Comparison of ENCODE assay signal across 19 cellular contexts in the genomic region with DNA sequence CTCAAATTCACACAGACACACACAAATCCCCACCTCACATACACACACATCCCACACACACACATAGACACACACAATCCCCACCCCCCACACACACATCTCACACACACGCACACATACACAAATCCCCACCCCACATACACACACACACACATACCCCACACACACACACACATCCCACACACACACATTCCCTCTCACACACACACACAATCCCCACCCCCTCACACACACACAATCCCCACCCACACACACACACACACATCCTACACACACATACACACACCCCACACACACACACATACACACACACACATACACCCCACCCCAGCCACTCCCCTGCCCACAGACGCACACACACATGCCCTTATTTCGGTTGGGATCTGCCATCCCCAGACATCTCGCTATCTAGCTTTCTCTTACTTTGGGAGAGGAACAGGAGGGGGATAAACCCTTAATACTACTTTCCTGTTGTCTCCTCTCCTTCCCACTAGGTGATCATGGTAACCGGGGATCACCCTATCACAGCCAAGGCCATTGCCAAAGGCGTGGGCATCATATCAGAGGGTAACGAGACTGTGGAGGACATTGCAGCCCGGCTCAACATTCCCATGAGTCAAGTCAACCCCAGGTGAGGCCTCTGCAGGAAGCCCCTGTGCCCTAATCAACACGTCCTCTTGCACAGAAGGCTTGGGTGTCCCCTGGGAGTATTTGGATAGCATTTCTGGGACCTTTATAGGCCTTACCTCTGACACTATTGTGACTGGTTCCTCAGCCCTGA. TPM values are rescaled to one million over a fixed set of nuclear protein-coding genes. Genes with fewer than 3 reads are reported as not detected.
DNase-seq lines count a peak whose midpoint lies in the region; ATAC-seq, FAIRE-seq and TF ChIP-seq lines count a peak whose summit lies in the region.
"Had no signal": no experiment of that assay in that cellular context is flagged by ENCODE, and none has a peak within 500 bp of the region (broad histone marks: within the 10 kb centered on the region; RNA-seq: fewer than 3 reads in every experiment).

No MANE protein-coding gene starts in this region.

- H3K4me1 ChIP-seq in IMR-90 (ENCODE audit: control insufficient read depth, insufficient read depth, low read length) (no peaks in the 10 kb centered on the region), K562 (replicated peaks in 1 of 2; ENCODE audit: control insufficient read depth in 2 of 2, insufficient read depth in 2 of 2, low read length in 2 of 2) (no peaks in the 10 kb centered on the region), kidney (ENCODE audit: control insufficient read depth in 1 of 2, insufficient read depth in 1 of 2, low read depth in 1 of 2, low read length in 2 of 2) (no peaks in the 10 kb centered on the region), thoracic aorta (ENCODE audit: control insufficient read depth in 1 of 2, low read depth in 2 of 2) (peaks cover 27 to 56% of the 10 kb centered on the region in 2 donors), body of pancreas (peaks cover 8% of the 10 kb centered on the region)

- no peak overlapping the region for H2AK5ac ChIP-seq in IMR-90 (ENCODE audit: low read depth, low read length)

- no peak for TF ChIP-seq CTCF in IMR-90 (conservative IDR thresholded peaks at IDR 0.05; ENCODE audit: low read depth, low read length)
- TF ChIP-seq CTCF in K562 (IDR thresholded peaks at IDR 0.05 in 2 of 3, conservative IDR thresholded peaks at IDR 0.05 in 1 of 3; ENCODE audit: insufficient read depth in 2 of 3, low read depth in 1 of 3, low read length in 3 of 3), result no peak
- no peak for TF ChIP-seq CTCF in kidney (IDR thresholded peaks at IDR 0.05; ENCODE audit: borderline replicate concordance, extremely low read depth, insufficient read depth)
- no peak for TF ChIP-seq CTCF in thoracic aorta (IDR thresholded peaks at IDR 0.05)
- TF ChIP-seq CTCF in body of pancreas (IDR thresholded peaks at IDR 0.05), result no peak

- H3K4me2 ChIP-seq in IMR-90 (ENCODE audit: low read depth, low read length) (no peak overlapping the region), K562 (ENCODE audit: insufficient read depth, low read length) (no peak overlapping the region)
- H3K4me2 ChIP-seq: SK-N-SH had no signal

- FAIRE-seq in K562 (lab: Jason Lieb, UNC), result no peak
- no peak for FAIRE-seq in kidney (lab: Jason Lieb, UNC)

- H3K4ac ChIP-seq in IMR-90 (ENCODE audit: low read depth, low read length), result no peak overlapping the region

- H4K91ac ChIP-seq in IMR-90 (ENCODE audit: insufficient read depth, low read depth, low read length), result no peak overlapping the region

- H2BK15ac ChIP-seq in IMR-90 (ENCODE audit: low read depth, low read length), result no peak overlapping the region

- in situ Hi-C loops in IMR-90 (cut with MboI; ENCODE audit: low sequenced_read_pairs) (no loop called here), K562 (cut with MboI) (no loop called here)

- DNase-seq in IMR-90 (no peak), K562 (ENCODE audit: extremely low read depth in 1 of 4, low spot score in 3 of 4) (no peak), kidney (peak; percentile 14), thoracic aorta (ENCODE audit: low spot score) (no peak), body of pancreas (no peak), SKM-1 treated with dmso at 0.1 percent for 144 hours (lab: John Stamatoyannopoulos, UW; ENCODE audit: unreplicated experiment) (no peak), retina (no peak)
- DNase-seq: CD8-positive, alpha-beta memory T cell; DND-41; HCEC 1CT; NCI-H1105; NCI-H2081 treated with DMSO at 0.1 percent for 48 hours; NCI-H510A treated with DMSO at 0.1 percent for 48 hours; NCI-H82; SHP77 treated with DMSO at 0.1 percent for 48 hours; SK-N-SH had no signal

- no peaks in the 10 kb centered on the region for H3K9me3 ChIP-seq in IMR-90 (ENCODE audit: control insufficient read depth, insufficient read depth, low read length)
- no peaks in the 10 kb centered on the region for H3K9me3 ChIP-seq in K562 (replicated peaks; ENCODE audit: control insufficient read depth, insufficient read depth, low read depth, low read length)
- no peaks in the 10 kb centered on the region for H3K9me3 ChIP-seq in kidney (ENCODE audit: control insufficient read depth in 1 of 2, low read length in 2 of 2)
- no peaks in the 10 kb centered on the region for H3K9me3 ChIP-seq in thoracic aorta
- H3K9me3 ChIP-seq in body of pancreas, result no peaks in the 10 kb centered on the region
- H3K9me3 ChIP-seq: BLaER1 treated with 17β-estradiol and CSF1 and Interleukin-3, amounts not matched to agents 10 nM and 100 nM; SK-N-SH had no signal

- dilution Hi-C loops in IMR-90 (cut with HindIII; ENCODE audit: low sequenced_read_pairs, unreplicated experiment), result no loop called here

- TF ChIP-seq RAD21 in IMR-90 (IDR thresholded peaks at IDR 0.05; ENCODE audit: low read length) (no peak), K562 (CRISPR knock-in tag; conservative IDR thresholded peaks at IDR 0.05 in 1 of 2, IDR thresholded peaks at IDR 0.05 in 1 of 2) (no peak)

- TF ChIP-seq EP300 in K562 (IDR thresholded peaks at IDR 0.05; ENCODE audit: low read length), result no peak

- intact Hi-C loops in IMR-90 (cut with micrococcal nuclease), result no loop called here
- intact Hi-C loops in K562 (cut with micrococcal nuclease), result no loop called here
- intact Hi-C loops in kidney (cut with DNase I), result no loop called here
- intact Hi-C loops in body of pancreas (cut with DNase I), result no loop called here

- BruUV-seq in IMR-90 (replicated peaks; lab: Mats Ljungman, UMichigan), result no TSS peak
- no TSS peak for BruUV-seq in K562 (replicated peaks; lab: Mats Ljungman, UMichigan)

- WGBS in IMR-90 (ENCODE audit: extremely low coverage in 2 of 2, insufficient read length in 1 of 2), 2 experiments, result 80% methylated on average over 1 of the region's 9 CpGs; no CpG with 5 or more reads in 1 of the 2 experiments
- 2% methylated on average over 8 of the region's 9 CpGs for WGBS in K562 (ENCODE audit: insufficient coverage, low coverage, missing lambda C conversion rate)
- WGBS in body of pancreas, 2 donors, result 72 to 77% methylated on average over 9 of the region's 9 CpGs

- H3K18ac ChIP-seq in IMR-90 (ENCODE audit: low read depth, low read length), result no peak overlapping the region

- H3K56ac ChIP-seq in IMR-90 (ENCODE audit: extremely low read depth, insufficient read depth, low read length), result no peak overlapping the region

- H3K9ac ChIP-seq in IMR-90 (ENCODE audit: low read depth, low read length) (no peak overlapping the region), K562 (ENCODE audit: insufficient read depth in 1 of 2, low read depth in 2 of 2, low read length in 2 of 2) (no peak overlapping the region), kidney (ENCODE audit: low read length in 2 of 2) (no peak overlapping the region)
- H3K9ac ChIP-seq: BLaER1 treated with 17β-estradiol and CSF1 and Interleukin-3, amounts not matched to agents 10 nM and 100 nM; SK-N-SH had no signal

- H3K9me1 ChIP-seq in IMR-90 (ENCODE audit: insufficient read depth, low read length) (no peaks in the 10 kb centered on the region), K562 (ENCODE audit: control insufficient read depth, insufficient read depth, low read length) (no peaks in the 10 kb centered on the region)

- ATAC-seq in IMR-90 (ENCODE audit: low read depth), result no peak
- no peak for ATAC-seq in K562
- ATAC-seq in thoracic aorta (ENCODE audit: insufficient number of reproducible peaks, low FRiP score, low read depth), result no peak
- no peak for ATAC-seq in body of pancreas

- POLR2A ChIA-PET in IMR-90 (lab: Charles Lee; ENCODE audit: unreplicated experiment), result no interaction called here
- POLR2A ChIA-PET in K562 (lab: Yijun Ruan, JAX), result interaction anchor here (0.6 to 1.6 kb wide), 2 partner anchors 14 to 1852 kb away, joined by 3 read pairs; no protein-coding TSS in a partner anchor

- H3K27me3 ChIP-seq in IMR-90 (ENCODE audit: control insufficient read depth, insufficient read depth, low read length) (peaks cover 37% of the 10 kb centered on the region), K562 (ENCODE audit: control insufficient read depth in 2 of 2, insufficient read depth in 2 of 2, low read length in 2 of 2) (peaks cover 40 to 74% of the 10 kb centered on the region in 2 experiments; a peak in 4 of 5 replicates), thoracic aorta (replicated peaks; ENCODE audit: insufficient read depth) (no peaks in the 10 kb centered on the region), body of pancreas (no peaks in the 10 kb centered on the region)
- H3K27me3 ChIP-seq: BLaER1 treated with 17β-estradiol and CSF1 and Interleukin-3, amounts not matched to agents 10 nM and 100 nM had no signal

- CTCF ChIA-PET in IMR-90 (lab: Yijun Ruan, JAX) (no interaction called here), K562 (lab: Yijun Ruan, JAX; ENCODE audit: low intra/inter-chr PET ratio) (interaction anchor here (0.6 kb wide), 1 partner anchor 1249 kb away, joined by 3 read pairs; no protein-coding TSS in a partner anchor)

- H3K4me3 ChIP-seq in IMR-90 (ENCODE audit: insufficient read depth, low read depth, low read length) (no peak overlapping the region), K562 (no peak overlapping the region), kidney (ENCODE audit: low read length in 2 of 2) (no peak overlapping the region), thoracic aorta (no peak overlapping the region), body of pancreas (no peak overlapping the region)
- H3K4me3 ChIP-seq: BLaER1 treated with 17β-estradiol and CSF1 and Interleukin-3, amounts not matched to agents 10 nM and 100 nM had no signal

- H2BK120ac ChIP-seq in IMR-90 (ENCODE audit: low read depth, low read length), result no peak overlapping the region

- peak overlapping the region; percentile 82 for H2BK5ac ChIP-seq in IMR-90 (ENCODE audit: low read depth, low read length, poor library complexity, severe bottlenecking)

- no peak overlapping the region for H2BK20ac ChIP-seq in IMR-90 (ENCODE audit: low read depth, low read length)

- H3K36me3 ChIP-seq in IMR-90 (ENCODE audit: control insufficient read depth, insufficient read depth, low read length) (no peaks in the 10 kb centered on the region), K562 (ENCODE audit: control insufficient read depth, insufficient read depth, low read length) (no peaks in the 10 kb centered on the region), kidney (ENCODE audit: control insufficient read depth in 1 of 2, insufficient read depth in 2 of 2, low read length in 2 of 2) (no peaks in the 10 kb centered on the region), thoracic aorta (peaks cover 63% of the 10 kb centered on the region), body of pancreas (replicated peaks in 1 of 2; ENCODE audit: insufficient read depth in 1 of 2, low read depth in 2 of 2) (no peaks in the 10 kb centered on the region)
- H3K36me3 ChIP-seq: BLaER1 treated with 17β-estradiol and CSF1 and Interleukin-3, amounts not matched to agents 10 nM and 100 nM had no signal

- H4K5ac ChIP-seq in IMR-90 (ENCODE audit: low read depth, low read length), result no peak overlapping the region

- no peaks in the 10 kb centered on the region for H3K79me2 ChIP-seq in K562 (ENCODE audit: control insufficient read depth, insufficient read depth, low read length)

- H4K8ac ChIP-seq in IMR-90 (ENCODE audit: low read depth in 2 of 2, low read length in 2 of 2), result no peak overlapping the region

- no peak overlapping the region for H3K14ac ChIP-seq in IMR-90 (replicated peaks; ENCODE audit: low read depth, low read length)

- H4K20me1 ChIP-seq in IMR-90 (ENCODE audit: insufficient read depth, low read length), result no peaks in the 10 kb centered on the region
- H4K20me1 ChIP-seq in K562 (replicated peaks; ENCODE audit: control insufficient read depth, insufficient read depth, low read length), result peaks cover 3% of the 10 kb centered on the region; the same call in 1 of the 2 replicates
- H4K20me1 ChIP-seq: BLaER1 treated with 17β-estradiol and CSF1 and Interleukin-3, amounts not matched to agents 10 nM and 100 nM had no signal

- no peak overlapping the region for H2AK9ac ChIP-seq in IMR-90 (replicated peaks; ENCODE audit: low read depth, low read length, poor library complexity)

- H2AFZ ChIP-seq in IMR-90 (replicated peaks; ENCODE audit: low read length, poor library complexity), result no peak overlapping the region
- no peak overlapping the region for H2AFZ ChIP-seq in K562 (ENCODE audit: low read depth, low read length)

- H3K27ac ChIP-seq in IMR-90 (ENCODE audit: insufficient read depth, low read length), result no peak overlapping the region
- no peak overlapping the region for H3K27ac ChIP-seq in K562 (ENCODE audit: extremely low read depth, low read depth, low read length)
- no peak overlapping the region for H3K27ac ChIP-seq in kidney (ENCODE audit: low read depth in 2 of 2, low read length in 2 of 2)
- H3K27ac ChIP-seq in thoracic aorta, result peak overlapping the region; percentile 81 to 97
- H3K27ac ChIP-seq in body of pancreas, result no peak overlapping the region
- H3K27ac ChIP-seq: BLaER1 treated with 17β-estradiol and CSF1 and Interleukin-3, amounts not matched to agents 10 nM and 100 nM had no signal

- TF ChIP-seq POLR2A in IMR-90 (IDR thresholded peaks at IDR 0.05; ENCODE audit: low read depth, low read length), result no peak
- no peak for TF ChIP-seq POLR2A in K562 (conservative IDR thresholded peaks at IDR 0.05)
- TF ChIP-seq POLR2A in body of pancreas (IDR thresholded peaks at IDR 0.05), result no peak

- H3K23ac ChIP-seq in IMR-90 (ENCODE audit: low read depth, low read length), result no peak overlapping the region

- H3K79me1 ChIP-seq in IMR-90 (ENCODE audit: low read depth in 1 of 2, low read length in 2 of 2), result no peaks in the 10 kb centered on the region

RNA-seq across cellular contexts. Expression of gene ATP1A4, which starts 17.2 kb away (rescaled TPM):
- total RNA-seq in IMR-90 (2012; rRNA removed) (not detected in 2 replicates), K562 (2014; rRNA removed) (not detected in 2 replicates), K562 (2014; rRNA removed; fragmentation: Illumina TruSeq; extraction: Trizol) (not detected in 2 replicates), K562 (2015; rRNA removed; fragmentation: Illumina TruSeq; extraction: Trizol) (not detected in 2 replicates), K562 (2021) (not detected in 2 replicates), kidney (0.19 TPM), thoracic aorta (1 to 10 TPM in 1 of 2 donors, under 1 TPM in 1; 0.68 to 1.1 TPM), body of pancreas (not detected)
- polyA plus RNA-seq in IMR-90 (2012; rRNA removed) (not detected in 2 replicates), K562 (2011; rRNA removed) (not detected in 2 replicates), K562 (2014; fragmentation: Illumina TruSeq; extraction: Trizol) (not detected in 2 replicates), K562 (2014; fragmentation: Nextera tagmentation; extraction: Ambion mirVana) (under 1 TPM in 1 of 2 experiments, not detected in 1; 0.07 TPM), K562 (2014; rRNA removed) (not detected in 2 replicates), kidney (ENCODE audit: insufficient read depth, low read depth, low replicate concordance) (not detected)
- polyA plus RNA-seq in IMR-90 (2012; cell fraction: cytosol; rRNA removed), result not detected in 2 replicates
- not detected in 2 replicates for polyA plus RNA-seq in IMR-90 (2012; cell fraction: nucleus; rRNA removed; ENCODE audit: low replicate concordance)
- not detected in 2 replicates for total RNA-seq in K562 (2011; cell fraction: chromatin; rRNA removed; ENCODE audit: low replicate concordance)
- total RNA-seq in K562 (2011; cell fraction: nucleolus; rRNA removed), result not detected in 2 replicates
- not detected in 2 replicates for total RNA-seq in K562 (2011; cell fraction: nucleoplasm; rRNA removed)
- not detected in 2 replicates for polyA plus RNA-seq in K562 (2011; cell fraction: cytosol; rRNA removed)
- not detected in 2 replicates for polyA plus RNA-seq in K562 (2011; cell fraction: nucleus; rRNA removed)
- polyA plus RNA-seq in K562 (2012), result 0.07 TPM in 1 of 2 replicates, not detected in the other
- polyA minus RNA-seq in K562 (2011; rRNA and poly(A)+ RNA removed), result not detected in 2 replicates
- polyA minus RNA-seq in K562 (2011; cell fraction: cytosol; rRNA and poly(A)+ RNA removed), result not detected in 2 replicates
- polyA minus RNA-seq in K562 (2011; cell fraction: nucleus; rRNA and poly(A)+ RNA removed), result not detected in 2 replicates
- total RNA-seq: CD8-positive, alpha-beta memory T cell; G401; RPMI7951 had no signal
- polyA plus RNA-seq: CD8-positive, alpha-beta memory T cell; SK-N-SH had no signal

RNA-seq across cellular contexts. Expression of gene ATP1A2, which starts 18.6 kb away (rescaled TPM):
- total RNA-seq in IMR-90 (2012; rRNA removed), result under 0.01 and 0.28 TPM in 2 replicates
- polyA plus RNA-seq in IMR-90 (2012; rRNA removed), result 0.14 and 0.15 TPM in 2 replicates
- 0.01 and 0.16 TPM in 2 replicates for polyA plus RNA-seq in IMR-90 (2012; cell fraction: cytosol; rRNA removed)
- 0.35 and 0.52 TPM in 2 replicates for polyA plus RNA-seq in IMR-90 (2012; cell fraction: nucleus; rRNA removed; ENCODE audit: low replicate concordance)
- 0.21 and 1.2 TPM in 2 replicates for total RNA-seq in K562 (2011; cell fraction: chromatin; rRNA removed; ENCODE audit: low replicate concordance)
- total RNA-seq in K562 (2011; cell fraction: nucleolus; rRNA removed), result 0.50 TPM in 1 of 2 replicates, not detected in the other
- 0.44 and 0.76 TPM in 2 replicates for total RNA-seq in K562 (2011; cell fraction: nucleoplasm; rRNA removed)
- total RNA-seq in K562 (2014; rRNA removed), result not detected in 2 replicates
- not detected in 2 replicates for total RNA-seq in K562 (2014; rRNA removed; fragmentation: Illumina TruSeq; extraction: Trizol)
- total RNA-seq in K562 (2015; rRNA removed; fragmentation: Illumina TruSeq; extraction: Trizol), result not detected in 2 replicates
- total RNA-seq in K562 (2021), result 0.04 and 0.09 TPM in 2 replicates
- 0.11 and 0.14 TPM in 2 replicates for polyA plus RNA-seq in K562 (2011; rRNA removed)
- 0.06 and 0.44 TPM in 2 replicates for polyA plus RNA-seq in K562 (2011; cell fraction: cytosol; rRNA removed)
- 0.43 and 0.55 TPM in 2 replicates for polyA plus RNA-seq in K562 (2011; cell fraction: nucleus; rRNA removed)
- polyA plus RNA-seq in K562 (2012), result 0.18 and 0.23 TPM in 2 replicates
- polyA plus RNA-seq in K562 (2014; fragmentation: Illumina TruSeq; extraction: Trizol), result 0.04 TPM in 1 of 2 replicates, not detected in the other
- not detected for polyA plus RNA-seq in K562 (2014; fragmentation: Nextera tagmentation; extraction: Ambion mirVana)
- not detected in 2 replicates for polyA plus RNA-seq in K562 (2014; rRNA removed)
- 0.06 and 0.07 TPM in 2 replicates for polyA minus RNA-seq in K562 (2011; rRNA and poly(A)+ RNA removed)
- polyA minus RNA-seq in K562 (2011; cell fraction: cytosol; rRNA and poly(A)+ RNA removed), result not detected in 2 replicates
- polyA minus RNA-seq in K562 (2011; cell fraction: nucleus; rRNA and poly(A)+ RNA removed), result 0.13 and 0.22 TPM in 2 replicates
- 4.1 TPM for total RNA-seq in kidney
- polyA plus RNA-seq in kidney (ENCODE audit: insufficient read depth, low read depth, low replicate concordance), result 5.5 TPM
- total RNA-seq in thoracic aorta, result 100 to 1,000 TPM in 1 of 2 donors, 10 to 100 TPM in 1; 86.0 to 146 TPM
- total RNA-seq in body of pancreas, result 10 to 100 TPM in 1 of 2 donors, 1 to 10 TPM in 1; 1.6 to 41.2 TPM
- total RNA-seq: CD8-positive, alpha-beta memory T cell; G401; RPMI7951 had no signal
- polyA plus RNA-seq: CD8-positive, alpha-beta memory T cell had no signal

RNA-seq across cellular contexts. Expression of gene IGSF8, which starts 35.8 kb away (rescaled TPM):
- 7.5 and 8.8 TPM in 2 replicates for total RNA-seq in IMR-90 (2012; rRNA removed)
- polyA plus RNA-seq in IMR-90 (2012; rRNA removed), result 25.2 and 26.3 TPM in 2 replicates
- 24.0 and 37.8 TPM in 2 replicates for polyA plus RNA-seq in IMR-90 (2012; cell fraction: cytosol; rRNA removed)
- 23.9 and 55.0 TPM in 2 replicates for polyA plus RNA-seq in IMR-90 (2012; cell fraction: nucleus; rRNA removed; ENCODE audit: low replicate concordance)
- total RNA-seq in K562 (2011; cell fraction: chromatin; rRNA removed; ENCODE audit: low replicate concordance), result 8.1 and 30.2 TPM in 2 replicates
- 35.5 and 43.4 TPM in 2 replicates for total RNA-seq in K562 (2011; cell fraction: nucleolus; rRNA removed)
- 16.0 and 20.1 TPM in 2 replicates for total RNA-seq in K562 (2011; cell fraction: nucleoplasm; rRNA removed)
- 7.3 and 8.6 TPM in 2 replicates for total RNA-seq in K562 (2014; rRNA removed)
- 0.93 and 1.4 TPM in 2 replicates for total RNA-seq in K562 (2014; rRNA removed; fragmentation: Illumina TruSeq; extraction: Trizol)
- 3.2 and 3.9 TPM in 2 replicates for total RNA-seq in K562 (2015; rRNA removed; fragmentation: Illumina TruSeq; extraction: Trizol)
- total RNA-seq in K562 (2021), result 11.7 and 12.5 TPM in 2 replicates
- polyA plus RNA-seq in K562 (2011; rRNA removed), result 3.9 and 10.0 TPM in 2 replicates
- 8.4 and 14.8 TPM in 2 replicates for polyA plus RNA-seq in K562 (2011; cell fraction: cytosol; rRNA removed)
- 22.5 and 32.3 TPM in 2 replicates for polyA plus RNA-seq in K562 (2011; cell fraction: nucleus; rRNA removed)
- polyA plus RNA-seq in K562 (2012), result 10.3 and 16.7 TPM in 2 replicates
- polyA plus RNA-seq in K562 (2014; fragmentation: Illumina TruSeq; extraction: Trizol), result 3.1 and 5.9 TPM in 2 replicates
- polyA plus RNA-seq in K562 (2014; fragmentation: Nextera tagmentation; extraction: Ambion mirVana), result under 1 TPM; 0.32 to 0.35 TPM
- polyA plus RNA-seq in K562 (2014; rRNA removed), result 7.1 and 7.6 TPM in 2 replicates
- 1.6 and 3.2 TPM in 2 replicates for polyA minus RNA-seq in K562 (2011; rRNA and poly(A)+ RNA removed)
- 4.3 and 9.0 TPM in 2 replicates for polyA minus RNA-seq in K562 (2011; cell fraction: cytosol; rRNA and poly(A)+ RNA removed)
- polyA minus RNA-seq in K562 (2011; cell fraction: nucleus; rRNA and poly(A)+ RNA removed), result 5.4 and 6.7 TPM in 2 replicates
- 40.9 TPM for total RNA-seq in kidney
- 47.0 TPM for polyA plus RNA-seq in kidney (ENCODE audit: insufficient read depth, low read depth, low replicate concordance)
- total RNA-seq in thoracic aorta, result 10 to 100 TPM; 29.6 to 40.8 TPM
- total RNA-seq in body of pancreas, result 10 to 100 TPM; 18.4 to 46.8 TPM

RNA-seq across cellular contexts. Expression of gene KCNJ9, which starts 52.8 kb away (rescaled TPM):
- total RNA-seq in IMR-90 (2012; rRNA removed) (not detected in 2 replicates), K562 (2014; rRNA removed) (not detected in 2 replicates), K562 (2014; rRNA removed; fragmentation: Illumina TruSeq; extraction: Trizol) (not detected in 2 replicates), K562 (2015; rRNA removed; fragmentation: Illumina TruSeq; extraction: Trizol) (not detected in 2 replicates), K562 (2021) (not detected in 2 replicates), kidney (not detected), thoracic aorta (under 1 TPM in 1 of 2 donors, not detected in 1; 0.95 TPM), body of pancreas (not detected)
- polyA plus RNA-seq in IMR-90 (2012; rRNA removed) (not detected in 2 replicates), K562 (2011; rRNA removed) (not detected in 2 replicates), K562 (2014; fragmentation: Illumina TruSeq; extraction: Trizol) (not detected in 2 replicates), K562 (2014; fragmentation: Nextera tagmentation; extraction: Ambion mirVana) (not detected), K562 (2014; rRNA removed) (not detected in 2 replicates), kidney (ENCODE audit: insufficient read depth, low read depth, low replicate concordance) (0.09 TPM)
- not detected in 2 replicates for polyA plus RNA-seq in IMR-90 (2012; cell fraction: cytosol; rRNA removed)
- polyA plus RNA-seq in IMR-90 (2012; cell fraction: nucleus; rRNA removed; ENCODE audit: low replicate concordance), result not detected in 2 replicates
- not detected in 2 replicates for total RNA-seq in K562 (2011; cell fraction: chromatin; rRNA removed; ENCODE audit: low replicate concordance)
- not detected in 2 replicates for total RNA-seq in K562 (2011; cell fraction: nucleolus; rRNA removed)
- not detected in 2 replicates for total RNA-seq in K562 (2011; cell fraction: nucleoplasm; rRNA removed)
- polyA plus RNA-seq in K562 (2011; cell fraction: cytosol; rRNA removed), result not detected in 2 replicates
- polyA plus RNA-seq in K562 (2011; cell fraction: nucleus; rRNA removed), result not detected in 2 replicates
- polyA plus RNA-seq in K562 (2012), result not detected in 2 replicates
- not detected in 2 replicates for polyA minus RNA-seq in K562 (2011; rRNA and poly(A)+ RNA removed)
- polyA minus RNA-seq in K562 (2011; cell fraction: cytosol; rRNA and poly(A)+ RNA removed), result not detected in 2 replicates
- not detected in 2 replicates for polyA minus RNA-seq in K562 (2011; cell fraction: nucleus; rRNA and poly(A)+ RNA removed)
- total RNA-seq: G401, RPMI7951 had no signal
- polyA plus RNA-seq: CD8-positive, alpha-beta memory T cell had no signal

RNA-seq across cellular contexts. Expression of gene CASQ1, which starts 56.2 kb away (rescaled TPM):
- 0.18 TPM in 1 of 2 replicates, not detected in the other for total RNA-seq in IMR-90 (2012; rRNA removed)
- polyA plus RNA-seq in IMR-90 (2012; rRNA removed), result 0.10 and 0.21 TPM in 2 replicates
- 0.09 and 0.14 TPM in 2 replicates for polyA plus RNA-seq in IMR-90 (2012; cell fraction: cytosol; rRNA removed)
- 0.07 TPM in 1 of 2 replicates, not detected in the other for polyA plus RNA-seq in IMR-90 (2012; cell fraction: nucleus; rRNA removed; ENCODE audit: low replicate concordance)
- total RNA-seq in K562 (2011; cell fraction: chromatin; rRNA removed; ENCODE audit: low replicate concordance), result not detected in 2 replicates
- not detected in 2 replicates for total RNA-seq in K562 (2011; cell fraction: nucleolus; rRNA removed)
- total RNA-seq in K562 (2011; cell fraction: nucleoplasm; rRNA removed), result not detected in 2 replicates
- total RNA-seq in K562 (2014; rRNA removed), result not detected in 2 replicates
- not detected in 2 replicates for total RNA-seq in K562 (2014; rRNA removed; fragmentation: Illumina TruSeq; extraction: Trizol)
- not detected in 2 replicates for total RNA-seq in K562 (2015; rRNA removed; fragmentation: Illumina TruSeq; extraction: Trizol)
- total RNA-seq in K562 (2021), result not detected in 2 replicates
- polyA plus RNA-seq in K562 (2011; rRNA removed), result not detected in 2 replicates
- not detected in 2 replicates for polyA plus RNA-seq in K562 (2011; cell fraction: cytosol; rRNA removed)
- not detected in 2 replicates for polyA plus RNA-seq in K562 (2011; cell fraction: nucleus; rRNA removed)
- polyA plus RNA-seq in K562 (2012), result 0.08 and 0.39 TPM in 2 replicates
- not detected in 2 replicates for polyA plus RNA-seq in K562 (2014; fragmentation: Illumina TruSeq; extraction: Trizol)
- polyA plus RNA-seq in K562 (2014; fragmentation: Nextera tagmentation; extraction: Ambion mirVana), result not detected
- polyA plus RNA-seq in K562 (2014; rRNA removed), result not detected in 2 replicates
- polyA minus RNA-seq in K562 (2011; rRNA and poly(A)+ RNA removed), result not detected in 2 replicates
- polyA minus RNA-seq in K562 (2011; cell fraction: cytosol; rRNA and poly(A)+ RNA removed), result not detected in 2 replicates
- not detected in 2 replicates for polyA minus RNA-seq in K562 (2011; cell fraction: nucleus; rRNA and poly(A)+ RNA removed)
- total RNA-seq in kidney, result 0.57 TPM
- polyA plus RNA-seq in kidney (ENCODE audit: insufficient read depth, low read depth, low replicate concordance), result not detected
- 10 to 100 TPM in 1 of 2 donors, 1 to 10 TPM in 1; 6.0 to 10.7 TPM for total RNA-seq in thoracic aorta
- total RNA-seq in body of pancreas, result not detected
- total RNA-seq: CD8-positive, alpha-beta memory T cell; RPMI7951 had no signal
- polyA plus RNA-seq: CD8-positive, alpha-beta memory T cell had no signal

Comparison
In these comparisons a context has a peak if more than half of its experiments do, and no peak if none do; other contexts are left out.
1. H3K27ac ChIP-seq: peak in thoracic aorta (2 of 2); none in IMR-90 (single experiment), K562 (single experiment), kidney (0 of 2) and body of pancreas (0 of 4).